In the genomic region with DNA sequence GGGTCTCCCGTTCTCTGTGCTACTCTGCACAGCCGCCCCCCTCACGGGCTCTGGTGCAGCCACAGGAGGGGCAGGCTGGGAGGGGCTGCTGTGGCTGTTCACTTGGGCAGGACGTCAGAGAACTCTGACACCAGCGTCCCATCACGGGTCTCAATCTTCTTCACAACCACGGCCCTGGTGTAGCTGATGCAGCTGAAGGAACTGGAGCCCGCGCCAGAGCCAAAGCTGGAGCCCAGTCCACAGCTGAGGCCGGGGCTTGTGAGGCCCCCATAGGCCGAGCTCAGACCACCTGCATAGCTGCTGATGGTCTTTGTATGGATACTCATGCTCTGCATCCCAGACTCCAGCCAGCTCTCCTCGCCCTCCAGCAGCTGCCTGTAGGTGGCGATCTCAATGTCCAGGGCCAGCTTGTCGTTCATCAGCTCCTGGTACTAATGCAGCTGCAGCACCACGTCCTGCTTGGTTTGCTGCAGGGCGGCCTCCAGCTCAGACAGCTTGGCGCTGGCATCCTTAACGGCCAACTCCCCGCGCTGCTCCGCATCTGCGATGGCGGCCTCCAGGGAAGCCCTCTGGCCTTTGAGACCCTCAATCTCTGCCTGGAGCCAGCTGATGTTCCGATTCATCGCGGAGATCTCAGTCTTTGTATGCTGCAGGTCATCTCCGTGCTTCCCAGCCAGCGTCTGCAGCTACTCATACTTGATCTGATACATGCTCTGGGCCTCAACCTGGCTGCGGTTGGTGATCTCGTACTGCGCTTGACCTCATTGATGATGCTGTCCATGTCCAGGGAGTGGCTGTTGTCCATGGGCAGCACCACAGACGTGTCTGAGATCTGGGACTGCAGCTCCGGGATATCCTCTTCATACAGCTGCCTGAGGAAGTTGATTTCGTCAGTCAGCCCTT, we compare ENCODE assay signal across 2 cellular contexts.
TF ChIP-seq lines count a peak whose summit lies in the region.

No MANE protein-coding gene starts in this region.

TF ChIP-seq in SK-N-SH, 30 proteins besides CTCF, POLR2A, EP300 and RAD21 (continued from another document):
- TF ChIP-seq, protein P1, sequence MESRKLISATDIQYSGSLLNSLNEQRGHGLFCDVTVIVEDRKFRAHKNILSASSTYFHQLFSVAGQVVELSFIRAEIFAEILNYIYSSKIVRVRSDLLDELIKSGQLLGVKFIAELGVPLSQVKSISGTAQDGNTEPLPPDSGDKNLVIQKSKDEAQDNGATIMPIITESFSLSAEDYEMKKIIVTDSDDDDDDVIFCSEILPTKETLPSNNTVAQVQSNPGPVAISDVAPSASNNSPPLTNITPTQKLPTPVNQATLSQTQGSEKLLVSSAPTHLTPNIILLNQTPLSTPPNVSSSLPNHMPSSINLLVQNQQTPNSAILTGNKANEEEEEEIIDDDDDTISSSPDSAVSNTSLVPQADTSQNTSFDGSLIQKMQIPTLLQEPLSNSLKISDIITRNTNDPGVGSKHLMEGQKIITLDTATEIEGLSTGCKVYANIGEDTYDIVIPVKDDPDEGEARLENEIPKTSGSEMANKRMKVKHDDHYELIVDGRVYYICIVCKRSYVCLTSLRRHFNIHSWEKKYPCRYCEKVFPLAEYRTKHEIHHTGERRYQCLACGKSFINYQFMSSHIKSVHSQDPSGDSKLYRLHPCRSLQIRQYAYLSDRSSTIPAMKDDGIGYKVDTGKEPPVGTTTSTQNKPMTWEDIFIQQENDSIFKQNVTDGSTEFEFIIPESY (IDR thresholded peaks at IDR 0.05; ENCODE audit: borderline replicate concordance, low read depth), result no peak
- TF ChIP-seq JUND (IDR thresholded peaks at IDR 0.05) (no peak), EZH2phosphoT487 (IDR thresholded peaks at IDR 0.05; ENCODE audit: borderline replicate concordance, low read depth) (no peak), ELF1 (IDR thresholded peaks at IDR 0.05) (no peak), SIN3A (IDR thresholded peaks at IDR 0.05; ENCODE audit: borderline replicate concordance, low read depth, low read length) (no peak), MXI1 (IDR thresholded peaks at IDR 0.05; ENCODE audit: low read depth, low read length) (no peak)

TF ChIP-seq in SK-N-SH treated with all-trans-retinoic acid at 6 μM for 48 hours, 23 proteins besides CTCF, POLR2A, EP300 and RAD21 (continued from another document):
- TF ChIP-seq, protein P2, sequence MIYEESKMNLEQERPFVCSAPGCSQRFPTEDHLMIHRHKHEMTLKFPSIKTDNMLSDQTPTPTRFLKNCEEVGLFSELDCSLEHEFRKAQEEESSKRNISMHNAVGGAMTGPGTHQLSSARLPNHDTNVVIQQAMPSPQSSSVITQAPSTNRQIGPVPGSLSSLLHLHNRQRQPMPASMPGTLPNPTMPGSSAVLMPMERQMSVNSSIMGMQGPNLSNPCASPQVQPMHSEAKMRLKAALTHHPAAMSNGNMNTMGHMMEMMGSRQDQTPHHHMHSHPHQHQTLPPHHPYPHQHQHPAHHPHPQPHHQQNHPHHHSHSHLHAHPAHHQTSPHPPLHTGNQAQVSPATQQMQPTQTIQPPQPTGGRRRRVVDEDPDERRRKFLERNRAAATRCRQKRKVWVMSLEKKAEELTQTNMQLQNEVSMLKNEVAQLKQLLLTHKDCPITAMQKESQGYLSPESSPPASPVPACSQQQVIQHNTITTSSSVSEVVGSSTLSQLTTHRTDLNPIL (CRISPR knock-in tag; IDR thresholded peaks at IDR 0.05; ENCODE audit: low read depth), result no peak
- TF ChIP-seq ZNF565 (CRISPR knock-in tag; conservative IDR thresholded peaks at IDR 0.05; ENCODE audit: low read depth) (no peak), PPARA (CRISPR knock-in tag; IDR thresholded peaks at IDR 0.05; ENCODE audit: borderline replicate concordance) (no peak), TCF4 (CRISPR knock-in tag; IDR thresholded peaks at IDR 0.05; ENCODE audit: borderline replicate concordance) (no peak), GLIS3 (CRISPR knock-in tag; IDR thresholded peaks at IDR 0.05) (no peak), OSR1 (CRISPR knock-in tag; IDR thresholded peaks at IDR 0.05) (no peak), ZFP30 (CRISPR knock-in tag; IDR thresholded peaks at IDR 0.05) (no peak), ZC3H10 (CRISPR knock-in tag; IDR thresholded peaks at IDR 0.05) (no peak)
